7 cellular contexts compared by ENCODE assay signal in genomic region chr2:230643576-230644291, GRCh38.
DNase-seq lines count a peak whose midpoint lies in the region; ATAC-seq, FAIRE-seq and TF ChIP-seq lines count a peak whose summit lies in the region.

No MANE protein-coding gene starts in this region.

- intact Hi-C loops in HepG2 (cut with micrococcal nuclease; ENCODE audit: unreplicated experiment): no loop called here

- H3K4me3 Mint-ChIP-seq in activated CD8-positive, alpha-beta memory T cell treated with anti-CD3 and anti-CD28 coated beads, Interleukin-2, amount 10 ng/mL, durations not matched to agents 7 days and 5 days: peak overlapping the region; percentile 51
- no peak overlapping the region for H3K4me3 Mint-ChIP-seq in GM23338

- peak overlapping the region; percentile 90 for H3K27ac Mint-ChIP-seq in activated CD8-positive, alpha-beta memory T cell treated with anti-CD3 and anti-CD28 coated beads, Interleukin-2, amount 10 ng/mL, durations not matched to agents 7 days and 5 days
- H3K27ac Mint-ChIP-seq in GM23338: no peak overlapping the region

- H3K4me1 Mint-ChIP-seq in activated CD8-positive, alpha-beta memory T cell treated with anti-CD3 and anti-CD28 coated beads, Interleukin-2, amount 10 ng/mL, durations not matched to agents 7 days and 5 days: peaks cover 23% of the 10 kb centered on the region
- H3K4me1 Mint-ChIP-seq in GM23338: peaks cover 3% of the 10 kb centered on the region; the same call in 1 of the 3 replicates

- H3K36me3 Mint-ChIP-seq in activated CD8-positive, alpha-beta memory T cell treated with anti-CD3 and anti-CD28 coated beads, Interleukin-2, amount 10 ng/mL, durations not matched to agents 7 days and 5 days: peaks cover 11% of the 10 kb centered on the region
- no peaks in the 10 kb centered on the region for H3K36me3 Mint-ChIP-seq in GM23338 (ENCODE audit: low read depth)

- no peak for TF ChIP-seq POLR2A in HepG2 (IDR thresholded peaks at IDR 0.05; ENCODE audit: insufficient read depth in 1 of 2, low read depth in 2 of 2, low read length in 2 of 2)

- no peak overlapping the region for H3K27ac ChIP-seq in HepG2 (ENCODE audit: extremely low read length, insufficient read depth, low read length)
- peak overlapping the region; percentile 64 for H3K27ac ChIP-seq in subcutaneous abdominal adipose tissue (ENCODE audit: low read depth, low read length)
- H3K27ac ChIP-seq in GM23338 (ENCODE audit: low read depth): no peak overlapping the region

- DNase-seq in activated CD8-positive, alpha-beta memory T cell treated with anti-CD3 and anti-CD28 coated beads, Interleukin-2, amount 10 ng/mL, durations not matched to agents 7 days and 5 days: peak; percentile 73
- no peak for DNase-seq in HepG2 (ENCODE audit: low spot score)
- DNase-seq in GM23338 (ENCODE audit: low spot score): no peak
- no peak for DNase-seq in NK-92 (lab: John Stamatoyannopoulos, UW; ENCODE audit: unreplicated experiment)

- H4K20me1 ChIP-seq in HepG2 (ENCODE audit: insufficient read depth, low read length) (no peaks in the 10 kb centered on the region), GM23338 (replicated peaks; ENCODE audit: insufficient read depth) (no peaks in the 10 kb centered on the region)

- no peaks in the 10 kb centered on the region for H3K27me3 Mint-ChIP-seq in activated CD8-positive, alpha-beta memory T cell treated with anti-CD3 and anti-CD28 coated beads, Interleukin-2, amount 10 ng/mL, durations not matched to agents 7 days and 5 days
- no peaks in the 10 kb centered on the region for H3K27me3 Mint-ChIP-seq in GM23338 (ENCODE audit: insufficient read depth, low read depth, poor library complexity)

- no peak for FAIRE-seq in HepG2 (lab: Jason Lieb, UNC)

- POLR2A ChIA-PET in HepG2 (lab: Yijun Ruan, JAX): no interaction called here

- BruUV-seq in HepG2 (replicated peaks; lab: Mats Ljungman, UMichigan): no TSS peak

- TF ChIP-seq CTCF in HepG2 (CRISPR knock-in tag; IDR thresholded peaks at IDR 0.05): no peak
- no peak for TF ChIP-seq CTCF in GM23338 (conservative IDR thresholded peaks at IDR 0.05; ENCODE audit: low read depth in 2 of 2)

- no peaks in the 10 kb centered on the region for H3K79me2 ChIP-seq in HepG2 (ENCODE audit: insufficient read depth, low read length)
- H3K79me2 ChIP-seq in GM23338 (replicated peaks; ENCODE audit: insufficient read depth): no peaks in the 10 kb centered on the region

- H3K4me2 ChIP-seq in HepG2 (ENCODE audit: low read depth, low read length) (peak overlapping the region; percentile 50; the same call in 1 of the 2 replicates), GM23338 (no peak overlapping the region)

- ATAC-seq in GM19452 (IDR thresholded peaks at IDR 0.05; ENCODE audit: unreplicated experiment) (peak; percentile 75), HG03460 (IDR thresholded peaks at IDR 0.05; ENCODE audit: unreplicated experiment) (peak; percentile 77), HepG2 (peak; percentile 44), GM23338 (no peak)
- peak; percentile 95 for ATAC-seq in activated CD8-positive, alpha-beta memory T cell treated with anti-CD3 and anti-CD28 coated beads, Interleukin-2, amount 10 ng/mL, durations not matched to agents 7 days and 5 days

- H3F3A ChIP-seq in GM23338 (replicated peaks; ENCODE audit: low read depth): no peaks in the 10 kb centered on the region

- TF ChIP-seq RAD21 in HepG2 (CRISPR knock-in tag; IDR thresholded peaks at IDR 0.05): no peak

- H3K4me3 ChIP-seq in HepG2 (replicated peaks in 1 of 3; ENCODE audit: insufficient read depth in 1 of 3, low read depth in 2 of 3, low read length in 3 of 3) (no peak overlapping the region), subcutaneous abdominal adipose tissue (ENCODE audit: low read depth in 1 of 5, low read length in 5 of 5) (peak overlapping the region in 2 of 5 donors; percentile 7 to 19), GM23338 (no peak overlapping the region)

- no peaks in the 10 kb centered on the region for H3K36me3 ChIP-seq in HepG2 (replicated peaks in 1 of 2; ENCODE audit: control insufficient read depth in 1 of 2, insufficient read depth in 2 of 2, low read length in 2 of 2)
- H3K36me3 ChIP-seq in subcutaneous abdominal adipose tissue (ENCODE audit: control insufficient read depth in 5 of 5, insufficient read depth in 5 of 5, low read length in 5 of 5): no peaks in the 10 kb centered on the region
- H3K36me3 ChIP-seq in GM23338 (ENCODE audit: insufficient read depth): no peaks in the 10 kb centered on the region

- WGBS in HepG2 (ENCODE audit: low lambda C conversion rate): 19% methylated on average over 9 of the region's 9 CpGs

- TF ChIP-seq EP300 in HepG2 (IDR thresholded peaks at IDR 0.05; ENCODE audit: low read depth in 2 of 2, low read length in 2 of 2) (no peak), HepG2 (CRISPR knock-in tag; IDR thresholded peaks at IDR 0.05; ENCODE audit: borderline replicate concordance) (no peak)

- H3K9ac ChIP-seq in HepG2 (ENCODE audit: insufficient read depth, low read depth, low read length): no peak overlapping the region
- H3K9ac ChIP-seq in subcutaneous abdominal adipose tissue (ENCODE audit: low read length in 5 of 5): no peak overlapping the region

- no peaks in the 10 kb centered on the region for H3K9me3 ChIP-seq in HepG2 (ENCODE audit: low read length)
- no peaks in the 10 kb centered on the region for H3K9me3 ChIP-seq in subcutaneous abdominal adipose tissue (ENCODE audit: control insufficient read depth in 5 of 5, low read length in 5 of 5)

- H3K9me2 ChIP-seq in GM23338 (ENCODE audit: insufficient read depth): no peaks in the 10 kb centered on the region

- H3K9me3 Mint-ChIP-seq in activated CD8-positive, alpha-beta memory T cell treated with anti-CD3 and anti-CD28 coated beads, Interleukin-2, amount 10 ng/mL, durations not matched to agents 7 days and 5 days (ENCODE audit: low read depth): peaks cover 2% of the 10 kb centered on the region
- no peaks in the 10 kb centered on the region for H3K9me3 Mint-ChIP-seq in GM23338

- CTCF ChIA-PET in activated CD8-positive, alpha-beta memory T cell treated with anti-CD3 and anti-CD28 coated beads, Interleukin-2, amount 10 ng/mL, durations not matched to agents 7 days and 5 days (lab: Charles Lee): interaction anchor here (0.7 to 5.4 kb wide), 8 partner anchors 9 to 155 kb away, joined by 3 to 60 read pairs (median 4); partner anchors contain the start of gene CAB39
- CTCF ChIA-PET in HepG2 (lab: Yijun Ruan, JAX; ENCODE audit: low intra/inter-chr PET ratio, low total read pairs): no interaction called here

- H2AFZ ChIP-seq in HepG2 (ENCODE audit: low read length) (peak overlapping the region; percentile 39), GM23338 (no peak overlapping the region; the same call in 1 of the 2 replicates)

- peaks cover 15% of the 10 kb centered on the region for H3K4me1 ChIP-seq in HepG2 (ENCODE audit: insufficient read depth, low read length)
- peaks cover 0 to 26% (median 12%) of the 10 kb centered on the region in 5 donors for H3K4me1 ChIP-seq in subcutaneous abdominal adipose tissue (ENCODE audit: control insufficient read depth in 5 of 5, insufficient read depth in 5 of 5, low read length in 5 of 5)
- no peaks in the 10 kb centered on the region for H3K4me1 ChIP-seq in GM23338 (ENCODE audit: insufficient read depth)

- H3K27me3 ChIP-seq in HepG2 (ENCODE audit: control insufficient read depth in 1 of 2, insufficient read depth in 2 of 2, low read length in 2 of 2): peaks cover 0 to 4% of the 10 kb centered on the region in 2 experiments; a peak in 2 of 5 replicates
- no peaks in the 10 kb centered on the region for H3K27me3 ChIP-seq in subcutaneous abdominal adipose tissue (ENCODE audit: control insufficient read depth in 5 of 5, insufficient read depth in 4 of 5, low read length in 5 of 5)
- no peaks in the 10 kb centered on the region for H3K27me3 ChIP-seq in GM23338 (ENCODE audit: insufficient read depth)

- in situ Hi-C loops in HepG2 (cut with HindIII; ENCODE audit: extremely low pct_ligation_motif_present, low pct_unique_long_range_greater_than_20kb): no loop called here

TF ChIP-seq in HepG2, 621 proteins besides CTCF, POLR2A, EP300 and RAD21 (continues in another document):
- TF ChIP-seq GABPA (IDR thresholded peaks at IDR 0.05; ENCODE audit: low read depth, low read length) (peak; percentile 58), GABPA (CRISPR knock-in tag; IDR thresholded peaks at IDR 0.05; ENCODE audit: low read depth) (peak; percentile 84), ETV5 (CRISPR knock-in tag; IDR thresholded peaks at IDR 0.05; ENCODE audit: borderline replicate concordance) (peak; percentile 41; the same call in 1 of the 2 replicates), ZC3H4 (CRISPR knock-in tag; IDR thresholded peaks at IDR 0.05; ENCODE audit: borderline replicate concordance) (no peak), GFI1 (CRISPR knock-in tag; IDR thresholded peaks at IDR 0.05; ENCODE audit: borderline replicate concordance) (no peak), NR2C2 (CRISPR knock-in tag; IDR thresholded peaks at IDR 0.05; ENCODE audit: borderline replicate concordance) (peak; percentile 75)

TF ChIP-seq in GM23338, 12 proteins besides CTCF, POLR2A, EP300 and RAD21 (continues in another document):
- TF ChIP-seq EZH2 (IDR thresholded peaks at IDR 0.05; ENCODE audit: low read depth, unreplicated experiment): no peak
- no peak for TF ChIP-seq ETS1 (IDR thresholded peaks at IDR 0.05)
- no peak for TF ChIP-seq POLR2AphosphoS5 (IDR thresholded peaks at IDR 0.05; ENCODE audit: low read depth)
